8 cellular contexts compared by ENCODE assay signal in genomic region chr1:94819945-94820746, GRCh38. TPM values are rescaled to one million over a fixed set of nuclear protein-coding genes. Genes with fewer than 3 reads are reported as not detected.
DNase-seq lines count a peak whose midpoint lies in the region; ATAC-seq, FAIRE-seq and TF ChIP-seq lines count a peak whose summit lies in the region.

Gene SLC44A3, plus strand, starts transcription at chr1:94820357. Its CDS starts 95 bp downstream, at chr1:94820452.

- H3K27me3 ChIP-seq in GM23248 (replicated peaks; ENCODE audit: insufficient read depth) (no peaks in the 10 kb centered on the region), PC-3 (ENCODE audit: low read length) (no peaks in the 10 kb centered on the region), bronchial epithelial cell (ENCODE audit: control insufficient read depth, insufficient read depth, low read length) (no peaks in the 10 kb centered on the region), kidney epithelial cell (ENCODE audit: control insufficient read depth, insufficient read depth, low read length) (no peaks in the 10 kb centered on the region)

- intact Hi-C loops in PC-3 (cut with micrococcal nuclease), result loop anchor here (1.0 kb wide), 1 partner anchor 223 kb away; no protein-coding TSS in a partner anchor

- in situ Hi-C loops in GM23248 (cut with MboI), result loop anchor here (25.0 kb wide), 1 partner anchor 783 kb away; no protein-coding TSS in a partner anchor

- H3K9me2 ChIP-seq in GM23248 (ENCODE audit: insufficient read depth), result no peaks in the 10 kb centered on the region
- no peaks in the 10 kb centered on the region for H3K9me2 ChIP-seq in PC-3 (replicated peaks; ENCODE audit: low read length)

- H3K79me2 ChIP-seq in GM23248 (ENCODE audit: insufficient read depth) (no peaks in the 10 kb centered on the region), PC-3 (ENCODE audit: low read length) (peaks cover 23% of the 10 kb centered on the region)

- TF ChIP-seq CTCF in AG09319 (IDR thresholded peaks at IDR 0.05; ENCODE audit: low read depth, low read length) (peak; percentile 27; the same call in 1 of the 2 replicates), PC-3 (conservative IDR thresholded peaks at IDR 0.05; ENCODE audit: low read depth, low read length) (no peak), bronchial epithelial cell (IDR thresholded peaks at IDR 0.05; ENCODE audit: insufficient read depth, low read length, severe bottlenecking) (peak; percentile 51), kidney epithelial cell (IDR thresholded peaks at IDR 0.05; ENCODE audit: insufficient read depth, low read length, poor library complexity, severe bottlenecking) (peak; percentile 29)

- no peak for DNase-seq in AG09319 (ENCODE audit: extremely low read depth, low read depth)
- DNase-seq in GM23248, result peak; percentile 73
- peak; percentile 60 for DNase-seq in PC-3
- no peak for DNase-seq in bronchial epithelial cell (ENCODE audit: low read depth)
- DNase-seq in kidney epithelial cell (ENCODE audit: low read depth), result no peak
- DNase-seq in stimulated activated CD4-positive, alpha-beta T cell treated with anti-CD3 and anti-CD28 coated beads, Interleukin-2, amount 100 ng/mL, for 24 hours, result peak; percentile 19 to 31
- no peak for DNase-seq in NCI-H1105 (lab: John Stamatoyannopoulos, UW)
- no peak for DNase-seq in NCI-H128 (lab: John Stamatoyannopoulos, UW; ENCODE audit: unreplicated experiment)

- H3K4me2 ChIP-seq in GM23248 (ENCODE audit: unreplicated experiment), result peak within 1 kb of the TSS; percentile 89
- H3K4me2 ChIP-seq in PC-3 (ENCODE audit: low read length), result peak within 1 kb of the TSS; percentile 97

- no peaks in the 10 kb centered on the region for H3K9me3 ChIP-seq in GM23248 (ENCODE audit: low read depth)
- H3K9me3 ChIP-seq in PC-3 (ENCODE audit: low read length), result no peaks in the 10 kb centered on the region

- no peaks in the 10 kb centered on the region for H3K36me3 ChIP-seq in GM23248 (ENCODE audit: low read depth)
- H3K36me3 ChIP-seq in PC-3 (ENCODE audit: low read depth, low read length), result no peaks in the 10 kb centered on the region
- no peaks in the 10 kb centered on the region for H3K36me3 ChIP-seq in bronchial epithelial cell (ENCODE audit: control insufficient read depth, insufficient read depth, low read length)
- H3K36me3 ChIP-seq in kidney epithelial cell (ENCODE audit: control insufficient read depth, insufficient read depth, low read length), result no peaks in the 10 kb centered on the region

- H3K9ac ChIP-seq in GM23248 (peak within 1 kb of the TSS; percentile 61), PC-3 (ENCODE audit: low read length) (peak within 1 kb of the TSS; percentile 69)

- POLR2A ChIA-PET in PC-3 (lab: Charles Lee; ENCODE audit: unreplicated experiment), result no interaction called here

- no peak within 1 kb of the TSS for H3K27ac ChIP-seq in GM23248
- peak within 1 kb of the TSS; percentile 25; the same call in 1 of the 2 replicates for H3K27ac ChIP-seq in PC-3 (ENCODE audit: low read length)

- peak within 1 kb of the TSS; percentile 98 for H2AFZ ChIP-seq in GM23248
- peak within 1 kb of the TSS; percentile 93 for H2AFZ ChIP-seq in PC-3 (ENCODE audit: low read length)

- ATAC-seq in PC-3, result peak; percentile 83

- H3K4me3 ChIP-seq in GM23248 (peak within 1 kb of the TSS; percentile 78), PC-3 (ENCODE audit: low read length) (peak within 1 kb of the TSS; percentile 75), bronchial epithelial cell (ENCODE audit: low read depth, low read length) (peak within 1 kb of the TSS; percentile 83), kidney epithelial cell (ENCODE audit: low read depth, low read length) (peak within 1 kb of the TSS; percentile 64)

- H3F3A ChIP-seq in GM23248 (ENCODE audit: insufficient read depth) (0 out of 2 replicates have a peak, but pooled peaks cover 8% of the 10 kb centered on the region), PC-3 (ENCODE audit: low read length, unreplicated experiment) (no peaks in the 10 kb centered on the region)

- 6 to 12% methylated on average over 32 to 71 of the region's 77 CpGs for WGBS in GM23248 (ENCODE audit: low coverage in 1 of 2, low lambda C conversion rate in 2 of 2, missing lambda C conversion rate in 2 of 2), 2 experiments

- H3K4me1 ChIP-seq in GM23248 (ENCODE audit: insufficient read depth), result no peaks in the 10 kb centered on the region
- H3K4me1 ChIP-seq in PC-3 (ENCODE audit: insufficient read depth, low read length), result peaks cover 37% of the 10 kb centered on the region

- no TSS peak for BruUV-seq in PC-3 (replicated peaks; lab: Mats Ljungman, UMichigan)

- CTCF ChIA-PET in PC-3 (lab: Charles Lee), result interaction anchor here (1.3 kb wide), 1 partner anchor 34 kb away, joined by 4 read pairs; no protein-coding TSS in a partner anchor

- no peak for FAIRE-seq in bronchial epithelial cell (lab: Jason Lieb, UNC)

- no peaks in the 10 kb centered on the region for H4K20me1 ChIP-seq in GM23248 (ENCODE audit: insufficient read depth)
- no peaks in the 10 kb centered on the region for H4K20me1 ChIP-seq in PC-3 (ENCODE audit: low read length)

RNA-seq across cellular contexts. Expression of gene SLC44A3, which starts in this region (rescaled TPM):
- 1.6 and 3.3 TPM in 2 replicates for total RNA-seq in GM23248 (2014; rRNA removed; shearing (Covaris generic))
- polyA plus RNA-seq in GM23248 (2016; fragmentation: Nextera tagmentation; extraction: Ambion mirVana), result 2.0 and 2.1 TPM in 2 replicates
- total RNA-seq in PC-3 (2014; rRNA removed) (6.3 and 9.2 TPM in 2 replicates), bronchial epithelial cell (2.4 and 7.9 TPM in 2 replicates), kidney epithelial cell (13.1 and 14.6 TPM in 2 replicates)

Comparison
In these comparisons a context has a peak if more than half of its experiments do, and no peak if none do; other contexts are left out.
1. DNase-seq: peak in GM23248 (single experiment), PC-3 (single experiment) and stimulated activated CD4-positive, alpha-beta T cell treated with anti-CD3 and anti-CD28 coated beads, Interleukin-2, amount 100 ng/mL, for 24 hours (2 of 2); none in AG09319 (single experiment), bronchial epithelial cell (single experiment), kidney epithelial cell (single experiment), NCI-H1105 (single experiment) and NCI-H128 (single experiment).
2. Peak in every context shown above with its lines, with median percentiles within 50 percentile points of each other: H3K4me3 ChIP-seq.